In the genomic region with DNA sequence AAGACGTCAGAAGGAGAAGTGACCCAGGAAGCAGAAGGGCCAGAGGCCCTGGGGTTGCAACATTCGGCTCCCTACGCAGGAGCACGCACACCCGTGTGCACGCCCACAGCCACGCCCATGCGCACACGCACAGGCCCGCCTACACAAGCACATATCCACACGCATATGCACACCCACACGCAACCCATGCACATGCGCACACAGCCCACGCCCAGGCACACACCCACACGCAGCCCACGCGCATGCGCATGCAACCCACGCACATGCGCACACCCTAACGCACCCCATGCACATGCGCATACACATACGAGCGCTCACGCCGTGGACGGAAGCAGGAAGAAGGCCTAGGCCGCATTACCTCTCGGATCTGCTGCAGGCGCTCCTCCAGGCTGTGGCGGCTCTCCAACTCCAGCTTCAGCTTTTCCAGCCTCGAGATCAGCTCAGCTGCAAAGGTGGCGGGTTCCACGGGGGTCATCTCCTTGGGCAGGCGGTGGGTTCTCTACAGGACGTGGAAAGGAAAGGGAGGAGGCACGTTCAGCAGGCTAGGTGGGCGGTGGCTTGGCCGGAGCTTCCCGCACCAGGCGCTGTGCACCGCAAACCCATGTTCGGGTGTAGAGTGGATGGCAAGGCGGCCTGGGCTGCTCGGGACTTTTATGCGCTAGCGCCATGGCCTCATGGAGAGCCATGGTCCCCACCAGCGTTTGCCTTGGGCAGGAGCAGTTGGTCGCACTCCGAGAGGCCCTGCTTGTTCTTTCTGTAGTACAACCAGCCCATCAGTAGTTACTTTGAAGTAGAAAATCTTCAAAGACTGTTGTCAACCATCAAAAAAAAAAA, we compare ENCODE assay signal across 1 cellular context.
A peak's percentile ranks its signal among the peaks of the same experiment; 100 is the strongest.
TF ChIP-seq lines count a peak whose summit lies in the region.

No MANE protein-coding gene starts in this region.

TF ChIP-seq in K562, 482 proteins besides CTCF, POLR2A, EP300 and RAD21 (continued from another document):
- TF ChIP-seq, protein P1, sequence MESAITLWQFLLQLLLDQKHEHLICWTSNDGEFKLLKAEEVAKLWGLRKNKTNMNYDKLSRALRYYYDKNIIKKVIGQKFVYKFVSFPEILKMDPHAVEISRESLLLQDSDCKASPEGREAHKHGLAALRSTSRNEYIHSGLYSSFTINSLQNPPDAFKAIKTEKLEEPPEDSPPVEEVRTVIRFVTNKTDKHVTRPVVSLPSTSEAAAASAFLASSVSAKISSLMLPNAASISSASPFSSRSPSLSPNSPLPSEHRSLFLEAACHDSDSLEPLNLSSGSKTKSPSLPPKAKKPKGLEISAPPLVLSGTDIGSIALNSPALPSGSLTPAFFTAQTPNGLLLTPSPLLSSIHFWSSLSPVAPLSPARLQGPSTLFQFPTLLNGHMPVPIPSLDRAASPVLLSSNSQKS (CRISPR knock-in tag; IDR thresholded peaks at IDR 0.05), result no peak
- TF ChIP-seq ELF2 (CRISPR knock-in tag; IDR thresholded peaks at IDR 0.05) (peak; percentile 85; the same call in 1 of the 2 replicates), ZFP36 (IDR thresholded peaks at IDR 0.05; ENCODE audit: low read depth, low read length, partially characterized antibody) (no peak), ETV1 (tag; conservative IDR thresholded peaks at IDR 0.05; ENCODE audit: low read depth) (no peak; the same call in 1 of the 2 replicates), MCM3 (IDR thresholded peaks at IDR 0.05) (no peak), ASH1L (IDR thresholded peaks at IDR 0.05; ENCODE audit: borderline replicate concordance, low read depth, partially characterized antibody) (no peak), KLF1 (tag; IDR thresholded peaks at IDR 0.05) (no peak), MECOM (CRISPR knock-in tag; IDR thresholded peaks at IDR 0.05) (no peak), MTA1 (IDR thresholded peaks at IDR 0.05; ENCODE audit: borderline replicate concordance) (no peak), SIN3B (IDR thresholded peaks at IDR 0.05; ENCODE audit: low read depth) (no peak), ZNF668 (CRISPR knock-in tag; IDR thresholded peaks at IDR 0.05) (no peak), NUFIP1 (IDR thresholded peaks at IDR 0.05; ENCODE audit: partially characterized antibody) (no peak), FOXM1 (IDR thresholded peaks at IDR 0.05; ENCODE audit: low read depth) (no peak), FOXM1 (CRISPR knock-in tag; IDR thresholded peaks at IDR 0.05; ENCODE audit: low read depth) (no peak), EGR1 (conservative IDR thresholded peaks at IDR 0.05) (peak; percentile 99), FOXJ3 (CRISPR knock-in tag; IDR thresholded peaks at IDR 0.05) (no peak), FOSL1 (tag; conservative IDR thresholded peaks at IDR 0.05) (no peak), ZNF140 (CRISPR knock-in tag; IDR thresholded peaks at IDR 0.05) (no peak), RB1 (IDR thresholded peaks at IDR 0.05; ENCODE audit: low read depth) (no peak), NR1H2 (CRISPR knock-in tag; IDR thresholded peaks at IDR 0.05) (no peak), SIN3A (IDR thresholded peaks at IDR 0.05; ENCODE audit: borderline replicate concordance in 2 of 2, control insufficient read depth in 1 of 2, low read depth in 2 of 2, low read length in 2 of 2) (peak in 1 of 2 experiments; percentile 49; a peak in 2 of 4 replicates), U2AF2 (optimal IDR thresholded peaks at IDR 0.05; ENCODE audit: low read depth, low read length) (no peak), ZNF584 (CRISPR knock-in tag; IDR thresholded peaks at IDR 0.05; ENCODE audit: low read depth) (no peak), KLF16 (IDR thresholded peaks at IDR 0.05) (no peak), E2F3 (CRISPR knock-in tag; IDR thresholded peaks at IDR 0.05) (no peak), ZNF780A (CRISPR knock-in tag; IDR thresholded peaks at IDR 0.05) (no peak), ZNF197 (CRISPR knock-in tag; IDR thresholded peaks at IDR 0.05; ENCODE audit: low read depth) (no peak), HOXB6 (CRISPR knock-in tag; IDR thresholded peaks at IDR 0.05; ENCODE audit: borderline replicate concordance) (no peak), MCM7 (IDR thresholded peaks at IDR 0.05) (no peak), MAFF (IDR thresholded peaks at IDR 0.05; ENCODE audit: low read length) (no peak), TEAD2 (tag; IDR thresholded peaks at IDR 0.05) (no peak), BHLHE40 (IDR thresholded peaks at IDR 0.05; ENCODE audit: low read length) (peak; percentile 60; the same call in 1 of the 2 replicates), SREBF1 (IDR thresholded peaks at IDR 0.05; ENCODE audit: borderline replicate concordance, low read depth, low read length) (no peak), BRF1 (IDR thresholded peaks at IDR 0.05; ENCODE audit: borderline replicate concordance, extremely low read depth, insufficient read length) (no peak), POLR2AphosphoS2 (IDR thresholded peaks at IDR 0.05; ENCODE audit: low read length) (no peak), ZNF589 (CRISPR knock-in tag; IDR thresholded peaks at IDR 0.05; ENCODE audit: low read depth) (no peak), MEF2D (tag; conservative IDR thresholded peaks at IDR 0.05; ENCODE audit: low read depth) (no peak), ZNF644 (tag; IDR thresholded peaks at IDR 0.05; ENCODE audit: low read depth) (no peak), GATA2 (CRISPR knock-in tag; IDR thresholded peaks at IDR 0.05) (no peak), PRMT5 (CRISPR knock-in tag; IDR thresholded peaks at IDR 0.05) (no peak)
- TF ChIP-seq, protein P2, sequence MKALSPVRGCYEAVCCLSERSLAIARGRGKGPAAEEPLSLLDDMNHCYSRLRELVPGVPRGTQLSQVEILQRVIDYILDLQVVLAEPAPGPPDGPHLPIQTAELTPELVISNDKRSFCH (CRISPR knock-in tag; IDR thresholded peaks at IDR 0.05), result no peak
- TF ChIP-seq, protein P2 (tag; IDR thresholded peaks at IDR 0.05), result no peak
- TF ChIP-seq, protein P3, sequence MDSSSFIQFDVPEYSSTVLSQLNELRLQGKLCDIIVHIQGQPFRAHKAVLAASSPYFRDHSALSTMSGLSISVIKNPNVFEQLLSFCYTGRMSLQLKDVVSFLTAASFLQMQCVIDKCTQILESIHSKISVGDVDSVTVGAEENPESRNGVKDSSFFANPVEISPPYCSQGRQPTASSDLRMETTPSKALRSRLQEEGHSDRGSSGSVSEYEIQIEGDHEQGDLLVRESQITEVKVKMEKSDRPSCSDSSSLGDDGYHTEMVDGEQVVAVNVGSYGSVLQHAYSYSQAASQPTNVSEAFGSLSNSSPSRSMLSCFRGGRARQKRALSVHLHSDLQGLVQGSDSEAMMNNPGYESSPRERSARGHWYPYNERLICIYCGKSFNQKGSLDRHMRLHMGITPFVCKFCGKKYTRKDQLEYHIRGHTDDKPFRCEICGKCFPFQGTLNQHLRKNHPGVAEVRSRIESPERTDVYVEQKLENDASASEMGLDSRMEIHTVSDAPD (CRISPR knock-in tag; IDR thresholded peaks at IDR 0.05), result no peak
- TF ChIP-seq, protein P4, sequence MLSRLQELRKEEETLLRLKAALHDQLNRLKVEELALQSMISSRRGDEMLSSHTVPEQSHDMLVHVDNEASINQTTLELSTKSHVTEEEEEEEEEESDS (CRISPR knock-in tag; IDR thresholded peaks at IDR 0.05), result no peak
- TF ChIP-seq, protein P5, sequence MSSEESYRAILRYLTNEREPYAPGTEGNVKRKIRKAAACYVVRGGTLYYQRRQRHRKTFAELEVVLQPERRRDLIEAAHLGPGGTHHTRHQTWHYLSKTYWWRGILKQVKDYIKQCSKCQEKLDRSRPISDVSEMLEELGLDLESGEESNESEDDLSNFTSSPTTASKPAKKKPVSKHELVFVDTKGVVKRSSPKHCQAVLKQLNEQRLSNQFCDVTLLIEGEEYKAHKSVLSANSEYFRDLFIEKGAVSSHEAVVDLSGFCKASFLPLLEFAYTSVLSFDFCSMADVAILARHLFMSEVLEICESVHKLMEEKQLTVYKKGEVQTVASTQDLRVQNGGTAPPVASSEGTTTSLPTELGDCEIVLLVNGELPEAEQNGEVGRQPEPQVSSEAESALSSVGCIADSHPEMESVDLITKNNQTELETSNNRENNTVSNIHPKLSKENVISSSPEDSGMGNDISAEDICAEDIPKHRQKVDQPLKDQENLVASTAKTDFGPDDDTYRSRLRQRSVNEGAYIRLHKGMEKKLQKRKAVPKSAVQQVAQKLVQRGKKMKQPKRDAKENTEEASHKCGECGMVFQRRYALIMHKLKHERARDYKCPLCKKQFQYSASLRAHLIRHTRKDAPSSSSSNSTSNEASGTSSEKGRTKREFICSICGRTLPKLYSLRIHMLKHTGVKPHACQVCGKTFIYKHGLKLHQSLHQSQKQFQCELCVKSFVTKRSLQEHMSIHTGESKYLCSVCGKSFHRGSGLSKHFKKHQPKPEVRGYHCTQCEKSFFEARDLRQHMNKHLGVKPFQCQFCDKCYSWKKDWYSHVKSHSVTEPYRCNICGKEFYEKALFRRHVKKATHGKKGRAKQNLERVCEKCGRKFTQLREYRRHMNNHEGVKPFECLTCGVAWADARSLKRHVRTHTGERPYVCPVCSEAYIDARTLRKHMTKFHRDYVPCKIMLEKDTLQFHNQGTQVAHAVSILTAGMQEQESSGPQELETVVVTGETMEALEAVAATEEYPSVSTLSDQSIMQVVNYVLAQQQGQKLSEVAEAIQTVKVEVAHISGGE (CRISPR knock-in tag; IDR thresholded peaks at IDR 0.05), result peak in 1 of 3 experiments; percentile 78; a peak in 2 of 6 replicates
- TF ChIP-seq, protein P6, sequence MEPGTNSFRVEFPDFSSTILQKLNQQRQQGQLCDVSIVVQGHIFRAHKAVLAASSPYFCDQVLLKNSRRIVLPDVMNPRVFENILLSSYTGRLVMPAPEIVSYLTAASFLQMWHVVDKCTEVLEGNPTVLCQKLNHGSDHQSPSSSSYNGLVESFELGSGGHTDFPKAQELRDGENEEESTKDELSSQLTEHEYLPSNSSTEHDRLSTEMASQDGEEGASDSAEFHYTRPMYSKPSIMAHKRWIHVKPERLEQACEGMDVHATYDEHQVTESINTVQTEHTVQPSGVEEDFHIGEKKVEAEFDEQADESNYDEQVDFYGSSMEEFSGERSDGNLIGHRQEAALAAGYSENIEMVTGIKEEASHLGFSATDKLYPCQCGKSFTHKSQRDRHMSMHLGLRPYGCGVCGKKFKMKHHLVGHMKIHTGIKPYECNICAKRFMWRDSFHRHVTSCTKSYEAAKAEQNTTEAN (CRISPR knock-in tag; IDR thresholded peaks at IDR 0.05), result no peak
- TF ChIP-seq, protein P7, sequence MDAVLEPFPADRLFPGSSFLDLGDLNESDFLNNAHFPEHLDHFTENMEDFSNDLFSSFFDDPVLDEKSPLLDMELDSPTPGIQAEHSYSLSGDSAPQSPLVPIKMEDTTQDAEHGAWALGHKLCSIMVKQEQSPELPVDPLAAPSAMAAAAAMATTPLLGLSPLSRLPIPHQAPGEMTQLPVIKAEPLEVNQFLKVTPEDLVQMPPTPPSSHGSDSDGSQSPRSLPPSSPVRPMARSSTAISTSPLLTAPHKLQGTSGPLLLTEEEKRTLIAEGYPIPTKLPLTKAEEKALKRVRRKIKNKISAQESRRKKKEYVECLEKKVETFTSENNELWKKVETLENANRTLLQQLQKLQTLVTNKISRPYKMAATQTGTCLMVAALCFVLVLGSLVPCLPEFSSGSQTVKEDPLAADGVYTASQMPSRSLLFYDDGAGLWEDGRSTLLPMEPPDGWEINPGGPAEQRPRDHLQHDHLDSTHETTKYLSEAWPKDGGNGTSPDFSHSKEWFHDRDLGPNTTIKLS (IDR thresholded peaks at IDR 0.05; ENCODE audit: borderline replicate concordance, low read depth), result peak; percentile 37; the same call in 1 of the 2 replicates
- TF ChIP-seq, protein P8, sequence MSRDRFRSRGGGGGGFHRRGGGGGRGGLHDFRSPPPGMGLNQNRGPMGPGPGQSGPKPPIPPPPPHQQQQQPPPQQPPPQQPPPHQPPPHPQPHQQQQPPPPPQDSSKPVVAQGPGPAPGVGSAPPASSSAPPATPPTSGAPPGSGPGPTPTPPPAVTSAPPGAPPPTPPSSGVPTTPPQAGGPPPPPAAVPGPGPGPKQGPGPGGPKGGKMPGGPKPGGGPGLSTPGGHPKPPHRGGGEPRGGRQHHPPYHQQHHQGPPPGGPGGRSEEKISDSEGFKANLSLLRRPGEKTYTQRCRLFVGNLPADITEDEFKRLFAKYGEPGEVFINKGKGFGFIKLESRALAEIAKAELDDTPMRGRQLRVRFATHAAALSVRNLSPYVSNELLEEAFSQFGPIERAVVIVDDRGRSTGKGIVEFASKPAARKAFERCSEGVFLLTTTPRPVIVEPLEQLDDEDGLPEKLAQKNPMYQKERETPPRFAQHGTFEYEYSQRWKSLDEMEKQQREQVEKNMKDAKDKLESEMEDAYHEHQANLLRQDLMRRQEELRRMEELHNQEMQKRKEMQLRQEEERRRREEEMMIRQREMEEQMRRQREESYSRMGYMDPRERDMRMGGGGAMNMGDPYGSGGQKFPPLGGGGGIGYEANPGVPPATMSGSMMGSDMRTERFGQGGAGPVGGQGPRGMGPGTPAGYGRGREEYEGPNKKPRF (IDR thresholded peaks at IDR 0.05; ENCODE audit: low read depth, low read length), result no peak
